In genomic region chr4:185534534-185534849, GRCh38 we compare ENCODE assay signal across 9 cellular contexts. TPM values are rescaled to one million over a fixed set of nuclear protein-coding genes. Genes with fewer than 3 reads are reported as not detected.
DNase-seq lines count a peak whose midpoint lies in the region; ATAC-seq and TF ChIP-seq lines count a peak whose summit lies in the region.
"Had no signal": no experiment of that assay in that cellular context is flagged by ENCODE, and none has a peak within 500 bp of the region (broad histone marks: within the 10 kb centered on the region; RNA-seq: fewer than 3 reads in every experiment).

No MANE protein-coding gene starts in this region.

- peak overlapping the region; percentile 40 for H3K4me3 Mint-ChIP-seq in activated naive CD8-positive, alpha-beta T cell treated with anti-CD3 and anti-CD28 coated beads, Interleukin-2, amount 50 U/mL, for 24 hours

- 9 to 11% methylated on average over 8 of the region's 8 CpGs for WGBS in GM23248 (ENCODE audit: low coverage in 1 of 2, low lambda C conversion rate in 2 of 2, missing lambda C conversion rate in 2 of 2), 2 experiments
- WGBS in right cardiac atrium, result 2% methylated on average over 8 of the region's 8 CpGs
- WGBS in psoas muscle, 3 donors, result 1 to 2% (median 1%) methylated on average over 8 of the region's 8 CpGs

- no peak for ATAC-seq in activated naive CD8-positive, alpha-beta T cell treated with anti-CD3 and anti-CD28 coated beads, Interleukin-2, amount 50 U/mL, for 24 hours
- ATAC-seq in right cardiac atrium, result peak in 1 of 2 donors; percentile 65
- ATAC-seq in psoas muscle, result peak in 3 of 4 donors; percentile 2 to 35 (median 25)
- ATAC-seq in HG02678 (IDR thresholded peaks at IDR 0.05; ENCODE audit: unreplicated experiment), result no peak

- H3F3A ChIP-seq in GM23248 (ENCODE audit: insufficient read depth), result no peaks in the 10 kb centered on the region

- H3K9me3 Mint-ChIP-seq in activated naive CD8-positive, alpha-beta T cell treated with anti-CD3 and anti-CD28 coated beads, Interleukin-2, amount 50 U/mL, for 24 hours, result no peaks in the 10 kb centered on the region

- H3K27ac ChIP-seq in GM23248 (no peak overlapping the region), right cardiac atrium (ENCODE audit: low read length) (peak overlapping the region; percentile 99), psoas muscle (peak overlapping the region; percentile 99)

- peaks cover 3% of the 10 kb centered on the region for H3K4me1 Mint-ChIP-seq in activated naive CD8-positive, alpha-beta T cell treated with anti-CD3 and anti-CD28 coated beads, Interleukin-2, amount 50 U/mL, for 24 hours

- H3K4me3 ChIP-seq in GM23248 (peak overlapping the region; percentile 79), right cardiac atrium (ENCODE audit: low read length) (peak overlapping the region; percentile 99), psoas muscle (peak overlapping the region; percentile 90)

- intact Hi-C loops in right cardiac atrium (cut with DNase I) (loop anchor here in 1 of 4 donors (10.0 kb wide), 1 partner anchor 60 kb away; no protein-coding TSS in a partner anchor), psoas muscle (cut with DNase I) (loop anchor here in 1 of 2 donors (2.0 kb wide), 1 partner anchor 38 kb away; no protein-coding TSS in a partner anchor), head of caudate nucleus (cut with DNase I) (loop anchor here (10.0 kb wide), 2 partner anchors 60 kb away; partner anchors contain the start of gene CCDC110)

- no peaks in the 10 kb centered on the region for H3K9me2 ChIP-seq in GM23248 (ENCODE audit: insufficient read depth)

- peak overlapping the region; percentile 93 for H3K4me2 ChIP-seq in GM23248 (ENCODE audit: unreplicated experiment)

- in situ Hi-C loops in GM23248 (cut with MboI), result no loop called here

- peaks cover 49% of the 10 kb centered on the region for H3K27me3 ChIP-seq in GM23248 (replicated peaks; ENCODE audit: insufficient read depth)
- no peaks in the 10 kb centered on the region for H3K27me3 ChIP-seq in right cardiac atrium (ENCODE audit: control insufficient read depth, insufficient read depth)
- H3K27me3 ChIP-seq in psoas muscle (ENCODE audit: insufficient read depth in 3 of 3, low read length in 2 of 3), result no peaks in the 10 kb centered on the region

- H3K9ac ChIP-seq in GM23248, result no peak overlapping the region

- peak overlapping the region; percentile 90 for H2AFZ ChIP-seq in GM23248

- no peaks in the 10 kb centered on the region for H3K79me2 ChIP-seq in GM23248 (ENCODE audit: insufficient read depth)

- H3K4me1 ChIP-seq in GM23248 (ENCODE audit: insufficient read depth), result no peaks in the 10 kb centered on the region; the same call in 1 of the 2 replicates
- H3K4me1 ChIP-seq in right cardiac atrium (ENCODE audit: control insufficient read depth, insufficient read depth, low read length), result no peaks in the 10 kb centered on the region
- H3K4me1 ChIP-seq in psoas muscle, result peaks cover 5% of the 10 kb centered on the region

- no peak for DNase-seq in GM23248
- no peak for DNase-seq in activated naive CD8-positive, alpha-beta T cell treated with anti-CD3 and anti-CD28 coated beads, Interleukin-2, amount 50 U/mL, for 24 hours
- no peak for DNase-seq in right cardiac atrium
- DNase-seq in psoas muscle, result no peak
- DNase-seq in NCI-H510A (lab: John Stamatoyannopoulos, UW), result no peak
- DNase-seq in head of caudate nucleus, result no peak
- DNase-seq in foreskin melanocyte, result no peak
- DNase-seq: NCI-H774 had no signal

- peaks cover 48% of the 10 kb centered on the region for H3K27me3 Mint-ChIP-seq in activated naive CD8-positive, alpha-beta T cell treated with anti-CD3 and anti-CD28 coated beads, Interleukin-2, amount 50 U/mL, for 24 hours

- no peaks in the 10 kb centered on the region for H3K9me3 ChIP-seq in GM23248 (ENCODE audit: low read depth)
- H3K9me3 ChIP-seq in right cardiac atrium (ENCODE audit: control insufficient read depth, low read length), result no peaks in the 10 kb centered on the region
- H3K9me3 ChIP-seq in psoas muscle, result no peaks in the 10 kb centered on the region

- no peaks in the 10 kb centered on the region for H3K36me3 Mint-ChIP-seq in activated naive CD8-positive, alpha-beta T cell treated with anti-CD3 and anti-CD28 coated beads, Interleukin-2, amount 50 U/mL, for 24 hours (ENCODE audit: low read depth)

- H3K27ac Mint-ChIP-seq in activated naive CD8-positive, alpha-beta T cell treated with anti-CD3 and anti-CD28 coated beads, Interleukin-2, amount 50 U/mL, for 24 hours, result no peak overlapping the region

- H4K20me1 ChIP-seq in GM23248 (ENCODE audit: insufficient read depth), result no peaks in the 10 kb centered on the region

- H3K36me3 ChIP-seq in GM23248 (ENCODE audit: low read depth) (no peaks in the 10 kb centered on the region), psoas muscle (ENCODE audit: insufficient read depth in 1 of 2, low read depth in 1 of 2) (peaks cover 0 to 42% of the 10 kb centered on the region in 2 donors)

- no peak for TF ChIP-seq CTCF in psoas muscle (IDR thresholded peaks at IDR 0.05)

RNA-seq across cellular contexts. Expression of gene PDLIM3, which starts 0.8 kb away (rescaled TPM):
- 0.25 TPM in 1 of 2 replicates, not detected in the other for total RNA-seq in GM23248 (2014; rRNA removed; shearing (Covaris generic))
- polyA plus RNA-seq in GM23248 (2016; fragmentation: Nextera tagmentation; extraction: Ambion mirVana), result 0.51 and 0.69 TPM in 2 replicates
- total RNA-seq in right cardiac atrium, result 100 to 1,000 TPM; 267 to 965 (median 293) TPM
- polyA plus RNA-seq in right cardiac atrium, result 447 TPM
- total RNA-seq in psoas muscle, result 1,000 to 10,000 TPM; 2,718 to 5,341 (median 3,828) TPM
- 1,000 to 10,000 TPM in 2 of 3 donors, 100 to 1,000 TPM in 1; 703 to 2,553 (median 1,460) TPM for polyA plus RNA-seq in psoas muscle

Comparison
In these comparisons a context has a peak if more than half of its experiments do, and no peak if none do; other contexts are left out.
1. ATAC-seq: peak in psoas muscle (3 of 4); none in activated naive CD8-positive, alpha-beta T cell treated with anti-CD3 and anti-CD28 coated beads, Interleukin-2, amount 50 U/mL, for 24 hours (single experiment) and HG02678 (single experiment).
2. RNA of gene PDLIM3, which starts 0.8 kb away (total RNA-seq): 2,718 to 5,341 TPM in psoas muscle and 267 to 965 TPM in right cardiac atrium; 0.25 TPM in GM23248; every median in the first group is over 100 times any median in the second.
3. Peak in every context shown above with its lines, with median percentiles within 50 percentile points of each other: H3K4me3 ChIP-seq.